ENCODE assay signal across 8 cellular contexts in genomic region chr5:145834554-145834916, GRCh38. TPM values are rescaled to one million over a fixed set of nuclear protein-coding genes. Genes with fewer than 3 reads are reported as not detected.
DNase-seq lines count a peak whose midpoint lies in the region; ATAC-seq and TF ChIP-seq lines count a peak whose summit lies in the region.

No MANE protein-coding gene starts in this region.

- TF ChIP-seq CTCF in NB4 (IDR thresholded peaks at IDR 0.05; ENCODE audit: low read depth, low read length) (no peak), epithelial cell of esophagus (IDR thresholded peaks at IDR 0.05; ENCODE audit: insufficient read depth, low read depth, low read length, missing control alignments) (no peak), osteocyte (IDR thresholded peaks at IDR 0.05) (no peak)

- no peaks in the 10 kb centered on the region for H3K36me3 Mint-ChIP-seq in osteocyte (ENCODE audit: unreplicated experiment)

- no peak overlapping the region for H3K27ac Mint-ChIP-seq in osteocyte (ENCODE audit: unreplicated experiment)

- no peak for ATAC-seq in GM18505 (IDR thresholded peaks at IDR 0.05; ENCODE audit: unreplicated experiment)

- H3K27me3 Mint-ChIP-seq in osteocyte (ENCODE audit: unreplicated experiment): no peaks in the 10 kb centered on the region

- H3K4me3 ChIP-seq in GM08714 (ENCODE audit: low read length): peak overlapping the region; percentile 52; the same call in 1 of the 2 replicates
- H3K4me3 ChIP-seq in NB4 (ENCODE audit: low read depth, low read length): peak overlapping the region; percentile 60
- H3K4me3 ChIP-seq in epithelial cell of esophagus (ENCODE audit: low read length): peak overlapping the region; percentile 61

- DNase-seq in NB4 (ENCODE audit: low read depth) (peak; percentile 7), epithelial cell of esophagus (ENCODE audit: low read depth) (no peak), osteocyte (ENCODE audit: extremely low spot score, unreplicated experiment) (no peak), inferior parietal cortex (ENCODE audit: extremely low spot score) (no peak), SKM-1 treated with dmso at 0.1 percent for 144 hours (lab: John Stamatoyannopoulos, UW; ENCODE audit: unreplicated experiment) (no peak), islet precursor cell (no peak)

- H3K4me3 Mint-ChIP-seq in osteocyte (ENCODE audit: unreplicated experiment): peak overlapping the region; percentile 73

- TF ChIP-seq POLR2A in NB4 (IDR thresholded peaks at IDR 0.05; ENCODE audit: extremely low read depth, insufficient read length) (no peak), GM18505 (IDR thresholded peaks at IDR 0.05; ENCODE audit: borderline replicate concordance, extremely low read depth, insufficient read depth, insufficient read length) (no peak)

- H3K4me1 Mint-ChIP-seq in osteocyte (ENCODE audit: unreplicated experiment): peaks cover 26% of the 10 kb centered on the region

- no peaks in the 10 kb centered on the region for H3K9me3 Mint-ChIP-seq in osteocyte (ENCODE audit: unreplicated experiment)

RNA-seq across cellular contexts. Expression of gene PRELID2, which starts 0.6 kb away (rescaled TPM):
- 4.7 and 6.0 TPM in 2 replicates for total RNA-seq in osteocyte

RNA-seq across cellular contexts. Expression of gene GRXCR2, which starts 38.3 kb away (rescaled TPM):
- total RNA-seq in osteocyte: not detected in 2 replicates
